8 cellular contexts compared by ENCODE assay signal in genomic region chr17:7855643-7856080, GRCh38. TPM values are rescaled to one million over a fixed set of nuclear protein-coding genes. Genes with fewer than 3 reads are reported as not detected.
DNase-seq lines count a peak whose midpoint lies in the region; ATAC-seq and TF ChIP-seq lines count a peak whose summit lies in the region.

No MANE protein-coding gene starts in this region.

- DNase-seq in GM12864 (ENCODE audit: low read depth) = no peak
- no peak for DNase-seq in Panc1 (ENCODE audit: low read depth, low spot score)
- peak in 4 of 5 donors; percentile 55 to 64 (median 60) for DNase-seq in heart left ventricle
- peak; percentile 77 for DNase-seq in sigmoid colon
- no peak for DNase-seq in LoVo (ENCODE audit: low spot score)
- no peak for DNase-seq in MV-4-11 (lab: John Stamatoyannopoulos, UW)
- DNase-seq in SW480 (ENCODE audit: low spot score) = no peak

- peaks cover 14% of the 10 kb centered on the region for H3K4me1 ChIP-seq in Panc1 (ENCODE audit: control insufficient read depth, insufficient read depth, low read length)
- H3K4me1 ChIP-seq in heart left ventricle = peaks cover 0 to 53% (median 38%) of the 10 kb centered on the region in 12 donors
- H3K4me1 ChIP-seq in sigmoid colon = peaks cover 0 to 53% (median 46%) of the 10 kb centered on the region in 4 donors

- WGBS in heart left ventricle, 4 donors = 24 to 30% (median 26%) methylated on average over 15 to 20 of the region's 20 CpGs
- WGBS in sigmoid colon, 2 donors = 18 to 30% methylated on average over 20 of the region's 20 CpGs

- no peaks in the 10 kb centered on the region for H3K27me3 ChIP-seq in Panc1 (ENCODE audit: control insufficient read depth, insufficient read depth, low read length)
- H3K27me3 ChIP-seq in heart left ventricle = no peaks in the 10 kb centered on the region
- no peaks in the 10 kb centered on the region for H3K27me3 ChIP-seq in sigmoid colon

- no TSS peak for BruUV-seq in Panc1 (replicated peaks; lab: Mats Ljungman, UMichigan)

- TF ChIP-seq POLR2A in heart left ventricle (IDR thresholded peaks at IDR 0.05) = no peak
- TF ChIP-seq POLR2A in sigmoid colon (IDR thresholded peaks at IDR 0.05) = no peak

- H3K9me3 ChIP-seq in Panc1 (ENCODE audit: control insufficient read depth, insufficient read depth, low read depth, low read length) (no peaks in the 10 kb centered on the region), heart left ventricle (no peaks in the 10 kb centered on the region), sigmoid colon (no peaks in the 10 kb centered on the region)

- intact Hi-C loops in Panc1 (cut with micrococcal nuclease; ENCODE audit: unreplicated experiment) (loop anchor here (10.0 kb wide), 1 partner anchor 111 kb away; no protein-coding TSS in a partner anchor), heart left ventricle (cut with DNase I) (loop anchor here in 8 of 10 donors (2.0 to 10.0 kb wide), 9 partner anchors 19 to 299 kb away; partner anchors contain the start of genes KDM6B (in 2 of the 8), CHD3 (in 1 of the 8), KCNAB3 (in 1 of the 8) and PER1 (in 1 of the 8)), sigmoid colon (cut with DNase I) (loop anchor here (2.0 to 10.0 kb wide), 3 partner anchors 33 to 271 kb away; partner anchors contain the start of genes CHD3, CNTROB, MPDU1 and TRAPPC1)

- TF ChIP-seq EP300 in sigmoid colon (IDR thresholded peaks at IDR 0.05) = no peak

- ATAC-seq in Panc1 (no peak), heart left ventricle (no peak), HG02678 (IDR thresholded peaks at IDR 0.05; ENCODE audit: unreplicated experiment) (no peak)

- H3K27ac ChIP-seq in Panc1 (ENCODE audit: low read length) = peak overlapping the region; percentile 97
- H3K27ac ChIP-seq in heart left ventricle = peak overlapping the region; percentile 74 to 97 (median 92)
- H3K27ac ChIP-seq in sigmoid colon = peak overlapping the region; percentile 90 to 94 (median 93)

- POLR2A ChIA-PET in Panc1 (lab: Charles Lee) = interaction anchor here (0.6 kb wide), 1 partner anchor 255 kb away, joined by 10 read pairs; no protein-coding TSS in a partner anchor

- H3K36me3 ChIP-seq in Panc1 (ENCODE audit: control insufficient read depth, insufficient read depth, low read length) (peaks cover 5% of the 10 kb centered on the region; the same call in 1 of the 2 replicates), heart left ventricle (peaks cover 0 to 50% (median 42%) of the 10 kb centered on the region in 9 donors), sigmoid colon (peaks cover 11 to 46% (median 17%) of the 10 kb centered on the region in 4 donors)

- in situ Hi-C loops in Panc1 (cut with HindIII; ENCODE audit: low pct_unique_long_range_greater_than_20kb, low sequenced_read_pairs) = no loop called here

- peak overlapping the region; percentile 63; the same call in 1 of the 2 replicates for H3K4me3 ChIP-seq in GM12864 (ENCODE audit: low read depth, low read length)
- H3K4me3 ChIP-seq in Panc1 (ENCODE audit: low read depth in 2 of 2, low read length in 2 of 2) = peak overlapping the region; percentile 74 to 79
- H3K4me3 ChIP-seq in heart left ventricle = peak overlapping the region; percentile 33 to 85 (median 68)
- H3K4me3 ChIP-seq in sigmoid colon = peak overlapping the region; percentile 46 to 76 (median 63)

- no peak for TF ChIP-seq CTCF in GM12864 (IDR thresholded peaks at IDR 0.05; ENCODE audit: low read depth, low read length, missing control alignments)
- TF ChIP-seq CTCF in Panc1 (IDR thresholded peaks at IDR 0.05) = no peak
- no peak for TF ChIP-seq CTCF in heart left ventricle (IDR thresholded peaks at IDR 0.05)
- no peak for TF ChIP-seq CTCF in sigmoid colon (IDR thresholded peaks at IDR 0.05)

- CTCF ChIA-PET in Panc1 (lab: Charles Lee) = interaction anchor here (0.6 kb wide), 1 partner anchor 114 kb away, joined by 10 read pairs; no protein-coding TSS in a partner anchor

RNA-seq across cellular contexts. Expression of gene TMEM88, which starts 0.8 kb away (rescaled TPM):
- total RNA-seq in Panc1 (2021; ENCODE audit: unreplicated experiment) = 1.6 TPM
- 1.1 TPM for polyA plus RNA-seq in Panc1 (2012; ENCODE audit: insufficient read length)
- total RNA-seq in heart left ventricle = 100 to 1,000 TPM in 1 of 9 donors, 10 to 100 TPM in 8; 16.7 to 130 (median 27.0) TPM
- polyA plus RNA-seq in heart left ventricle = 100 to 1,000 TPM in 1 of 2 donors, 10 to 100 TPM in 1; 97.7 to 112 TPM
- 10 to 100 TPM in 3 of 4 donors, 1 to 10 TPM in 1; 6.8 to 19.9 (median 10.5) TPM for total RNA-seq in sigmoid colon
- 10 to 100 TPM in 1 of 3 donors, 1 to 10 TPM in 2; 2.4 to 11.4 (median 9.0) TPM for polyA plus RNA-seq in sigmoid colon

RNA-seq across cellular contexts. Expression of gene NAA38, which starts 1.7 kb away (rescaled TPM):
- 75.2 TPM for total RNA-seq in Panc1 (2021; ENCODE audit: unreplicated experiment)
- 176 TPM for polyA plus RNA-seq in Panc1 (2012; ENCODE audit: insufficient read length)
- 100 to 1,000 TPM in 1 of 9 donors, 10 to 100 TPM in 8; 60.9 to 141 (median 72.4) TPM for total RNA-seq in heart left ventricle
- 100 to 1,000 TPM in 1 of 2 donors, 10 to 100 TPM in 1; 75.2 to 179 TPM for polyA plus RNA-seq in heart left ventricle
- 100 to 1,000 TPM in 3 of 4 donors, 10 to 100 TPM in 1; 92.4 to 206 (median 106) TPM for total RNA-seq in sigmoid colon
- polyA plus RNA-seq in sigmoid colon = 100 to 1,000 TPM in 2 of 3 donors, 10 to 100 TPM in 1; 99.4 to 148 (median 138) TPM

RNA-seq across cellular contexts. Expression of gene CYB5D1, which starts 2.1 kb away (rescaled TPM):
- total RNA-seq in Panc1 (2021; ENCODE audit: unreplicated experiment) (8.6 TPM), heart left ventricle (10 to 100 TPM in 8 of 9 donors, 1 to 10 TPM in 1; 9.3 to 20.4 (median 16.6) TPM), sigmoid colon (10 to 100 TPM in 2 of 4 donors, 1 to 10 TPM in 2; 7.1 to 14.4 (median 10.7) TPM)
- polyA plus RNA-seq in Panc1 (2012; ENCODE audit: insufficient read length) = 9.2 TPM
- polyA plus RNA-seq in heart left ventricle (10 to 100 TPM; 11.7 to 15.5 TPM), sigmoid colon (1 to 10 TPM; 4.2 to 8.6 (median 4.6) TPM)

RNA-seq across cellular contexts. Expression of gene KDM6B, which starts 21.6 kb away (rescaled TPM):
- total RNA-seq in Panc1 (2021; ENCODE audit: unreplicated experiment) (19.9 TPM), heart left ventricle (10 to 100 TPM in 8 of 9 donors, 1 to 10 TPM in 1; 7.4 to 29.3 (median 24.8) TPM), sigmoid colon (10 to 100 TPM in 1 of 4 donors, 1 to 10 TPM in 3; 6.1 to 11.6 (median 8.5) TPM)
- polyA plus RNA-seq in Panc1 (2012; ENCODE audit: insufficient read length) = 16.0 TPM
- polyA plus RNA-seq in heart left ventricle (10 to 100 TPM; 11.6 to 14.4 TPM), sigmoid colon (10 to 100 TPM in 1 of 3 donors, 1 to 10 TPM in 2; 5.5 to 19.4 (median 6.0) TPM)

RNA-seq across cellular contexts. Expression of gene CHD3, which starts 32.9 kb away (rescaled TPM):
- total RNA-seq in Panc1 (2021; ENCODE audit: unreplicated experiment) = 84.6 TPM
- 113 TPM for polyA plus RNA-seq in Panc1 (2012; ENCODE audit: insufficient read length)
- 10 to 100 TPM in 6 of 9 donors, 1 to 10 TPM in 3; 6.7 to 30.6 (median 13.6) TPM for total RNA-seq in heart left ventricle
- 10 to 100 TPM; 17.5 to 17.9 TPM for polyA plus RNA-seq in heart left ventricle
- total RNA-seq in sigmoid colon = 100 to 1,000 TPM in 3 of 4 donors, 10 to 100 TPM in 1; 97.2 to 147 (median 117) TPM
- 10 to 100 TPM; 33.8 to 88.9 (median 47.4) TPM for polyA plus RNA-seq in sigmoid colon

Comparison
In these comparisons a context has a peak if more than half of its experiments do, and no peak if none do; other contexts are left out.
1. DNase-seq: peak in heart left ventricle (4 of 5) and sigmoid colon (single experiment); none in GM12864 (single experiment), Panc1 (single experiment), LoVo (single experiment), MV-4-11 (single experiment) and SW480 (single experiment).
2. Peak in every context shown above with its lines, with median percentiles within 50 percentile points of each other: H3K4me3 ChIP-seq and H3K27ac ChIP-seq.